In genomic region chr19:7639863-7640348, GRCh38 we compare ENCODE assay signal across 1 cellular context.
TF ChIP-seq lines count a peak whose summit lies in the region.

No MANE protein-coding gene starts in this region.

TF ChIP-seq in K562, 482 proteins besides CTCF, POLR2A, EP300 and RAD21 (continues in another document):
- no peak for TF ChIP-seq DLX4 (CRISPR knock-in tag; IDR thresholded peaks at IDR 0.05)
- TF ChIP-seq HES1 (IDR thresholded peaks at IDR 0.05; ENCODE audit: low read depth), result no peak
- TF ChIP-seq TCF7L2 (IDR thresholded peaks at IDR 0.05; ENCODE audit: low read depth, low read length), result no peak
- TF ChIP-seq PPARD (CRISPR knock-in tag; IDR thresholded peaks at IDR 0.05), result no peak
- TF ChIP-seq MEF2D (tag; conservative IDR thresholded peaks at IDR 0.05; ENCODE audit: low read depth), result no peak
- no peak for TF ChIP-seq SIN3A (IDR thresholded peaks at IDR 0.05; ENCODE audit: borderline replicate concordance in 2 of 2, control insufficient read depth in 1 of 2, low read depth in 2 of 2, low read length in 2 of 2)
- TF ChIP-seq NONO (IDR thresholded peaks at IDR 0.05; ENCODE audit: low read depth in 2 of 2, low read length in 1 of 2), result no peak
- TF ChIP-seq EGR1 (conservative IDR thresholded peaks at IDR 0.05), result no peak
- TF ChIP-seq RUNX1 (IDR thresholded peaks at IDR 0.05; ENCODE audit: low read depth), result no peak
- TF ChIP-seq FOS (IDR thresholded peaks at IDR 0.05; ENCODE audit: extremely low read depth, insufficient read length), result no peak
- TF ChIP-seq MAFK (IDR thresholded peaks at IDR 0.05; ENCODE audit: low read length), result no peak
- no peak for TF ChIP-seq KAT7 (CRISPR knock-in tag; IDR thresholded peaks at IDR 0.05; ENCODE audit: borderline replicate concordance)
- TF ChIP-seq POLR3A (IDR thresholded peaks at IDR 0.05; ENCODE audit: borderline replicate concordance, extremely low read depth, insufficient read depth, insufficient read length), result no peak
- no peak for TF ChIP-seq ESRRA (IDR thresholded peaks at IDR 0.05; ENCODE audit: borderline replicate concordance, low read depth)
- TF ChIP-seq TSC22D4 (tag; IDR thresholded peaks at IDR 0.05), result 0 out of 2 replicates have a peak, but pooled peaks have one; percentile 40
- TF ChIP-seq GTF2B (IDR thresholded peaks at IDR 0.05; ENCODE audit: extremely low read depth, insufficient read length), result no peak
- TF ChIP-seq KLF1 (tag; IDR thresholded peaks at IDR 0.05), result no peak
- peak in 1 of 2 experiments; percentile 38; a peak in 1 of 4 replicates for TF ChIP-seq HDAC1 (IDR thresholded peaks at IDR 0.05)
- no peak for TF ChIP-seq ZNF224 (CRISPR knock-in tag; IDR thresholded peaks at IDR 0.05)
- TF ChIP-seq ETS1 (conservative IDR thresholded peaks at IDR 0.05; ENCODE audit: control insufficient read depth, low read depth, low read length), result no peak
- TF ChIP-seq GATAD2B (IDR thresholded peaks at IDR 0.05; ENCODE audit: borderline replicate concordance), result no peak
- no peak for TF ChIP-seq ZNF212 (CRISPR knock-in tag; IDR thresholded peaks at IDR 0.05)
- no peak for TF ChIP-seq CBFA2T2 (conservative IDR thresholded peaks at IDR 0.05)
- no peak for TF ChIP-seq BCLAF1 (IDR thresholded peaks at IDR 0.05; ENCODE audit: borderline replicate concordance in 1 of 2, control insufficient read depth in 1 of 2, low read depth in 2 of 2, low read length in 1 of 2)
- TF ChIP-seq THRB (CRISPR knock-in tag; conservative IDR thresholded peaks at IDR 0.05), result 0 out of 2 replicates have a peak, but pooled peaks have one; percentile 57
- no peak for TF ChIP-seq ZBTB11 (CRISPR knock-in tag; IDR thresholded peaks at IDR 0.05)
- TF ChIP-seq PHF20 (IDR thresholded peaks at IDR 0.05; ENCODE audit: partially characterized antibody), result peak; percentile 88
- no peak for TF ChIP-seq ZNF740 (CRISPR knock-in tag; IDR thresholded peaks at IDR 0.05)
- TF ChIP-seq ZNF740 (tag; IDR thresholded peaks at IDR 0.05), result no peak
- peak; percentile 75 for TF ChIP-seq POLR2B (IDR thresholded peaks at IDR 0.05; ENCODE audit: low read depth, partially characterized antibody)
- no peak for TF ChIP-seq HOXB6 (CRISPR knock-in tag; IDR thresholded peaks at IDR 0.05; ENCODE audit: borderline replicate concordance)
- no peak for TF ChIP-seq SREBF2 (CRISPR knock-in tag; IDR thresholded peaks at IDR 0.05)
- 0 out of 2 replicates have a peak, but pooled peaks have one; percentile 22 for TF ChIP-seq PML (IDR thresholded peaks at IDR 0.05; ENCODE audit: low read length)
- peak; percentile 74 for TF ChIP-seq STAT5A (IDR thresholded peaks at IDR 0.05; ENCODE audit: borderline replicate concordance, low read length)
- TF ChIP-seq HMG20A (CRISPR knock-in tag; conservative IDR thresholded peaks at IDR 0.05), result no peak
- no peak for TF ChIP-seq ATF7 (IDR thresholded peaks at IDR 0.05)
- TF ChIP-seq ELF4 (CRISPR knock-in tag; IDR thresholded peaks at IDR 0.05), result peak; percentile 76; the same call in 1 of the 2 replicates
- no peak for TF ChIP-seq VEZF1 (CRISPR knock-in tag; IDR thresholded peaks at IDR 0.05)
- TF ChIP-seq HLTF (IDR thresholded peaks at IDR 0.05), result 0 out of 2 replicates have a peak, but pooled peaks have one; percentile 25
- no peak for TF ChIP-seq ZBTB9 (CRISPR knock-in tag; IDR thresholded peaks at IDR 0.05)
- no peak for TF ChIP-seq SRSF3 (IDR thresholded peaks at IDR 0.05; ENCODE audit: insufficient read depth, low read length)
- no peak for TF ChIP-seq IRF1 (CRISPR knock-in tag; IDR thresholded peaks at IDR 0.05; ENCODE audit: borderline replicate concordance)
- peak; percentile 73; the same call in 1 of the 2 replicates for TF ChIP-seq HDGF (IDR thresholded peaks at IDR 0.05)
- no peak for TF ChIP-seq TEAD1 (CRISPR knock-in tag; IDR thresholded peaks at IDR 0.05)
- no peak for TF ChIP-seq SMAD2 (IDR thresholded peaks at IDR 0.05; ENCODE audit: low read depth, low read length)
- TF ChIP-seq NFRKB (IDR thresholded peaks at IDR 0.05; ENCODE audit: low read depth), result 0 out of 2 replicates have a peak, but pooled peaks have one; percentile 80
- no peak for TF ChIP-seq JUN (IDR thresholded peaks at IDR 0.05; ENCODE audit: borderline replicate concordance, low read depth, low read length)
- no peak for TF ChIP-seq JUN (CRISPR knock-in tag; IDR thresholded peaks at IDR 0.05; ENCODE audit: borderline replicate concordance)
- TF ChIP-seq TCFL5 (CRISPR knock-in tag; conservative IDR thresholded peaks at IDR 0.05), result no peak
- peak in 1 of 2 experiments; percentile 58; a peak in 1 of 4 replicates for TF ChIP-seq KDM1A (IDR thresholded peaks at IDR 0.05)
- no peak for TF ChIP-seq ATF4 (CRISPR knock-in tag; IDR thresholded peaks at IDR 0.05)
- TF ChIP-seq ZNF707 (CRISPR knock-in tag; conservative IDR thresholded peaks at IDR 0.05), result no peak
- peak; percentile 73 for TF ChIP-seq SUPT5H (IDR thresholded peaks at IDR 0.05)
